In the genomic region with DNA sequence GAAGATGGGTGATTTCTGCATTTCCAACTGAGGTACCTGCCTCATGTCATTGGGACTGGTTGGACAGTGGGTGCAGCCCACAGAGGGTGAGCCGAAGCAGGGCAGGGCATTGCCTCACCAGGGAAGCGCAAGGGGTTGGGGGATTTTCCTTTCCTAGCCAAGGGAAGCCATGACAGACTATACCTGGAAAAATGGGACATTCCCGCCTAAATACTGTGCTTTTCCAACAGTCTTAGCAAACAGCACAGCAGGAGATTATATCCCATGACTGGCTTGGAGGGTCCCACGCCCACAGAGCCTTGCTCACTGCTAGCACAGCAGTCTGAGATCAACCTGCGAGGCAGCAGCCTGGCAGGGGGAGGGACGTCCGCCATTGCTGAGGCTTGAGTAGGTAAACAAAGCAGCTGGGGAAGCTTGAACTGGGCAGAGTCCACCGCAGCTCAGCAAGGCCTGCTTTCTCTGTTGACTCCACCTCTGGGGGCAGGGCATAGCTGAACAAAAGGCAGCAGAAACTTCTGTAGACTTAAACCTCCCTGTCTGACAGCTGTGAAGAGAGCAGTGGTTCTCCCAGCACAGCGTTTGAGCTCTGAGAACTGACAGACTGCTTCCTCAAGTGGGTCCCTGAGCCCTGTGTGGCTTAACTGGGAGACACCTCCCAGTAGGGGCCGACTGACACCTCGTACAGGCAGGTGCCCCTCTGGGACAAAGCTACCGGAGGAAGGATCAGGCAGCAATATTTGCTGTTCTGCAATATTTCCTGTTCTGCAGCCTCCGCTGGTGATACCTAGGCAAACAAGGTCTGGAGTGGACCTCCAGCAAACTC, we compare ENCODE assay signal across 7 cellular contexts. TPM values are rescaled to one million over a fixed set of nuclear protein-coding genes. Genes with fewer than 3 reads are reported as not detected.
"Had no signal": no experiment of that assay in that cellular context is flagged by ENCODE, and none has a peak within 500 bp of the region (broad histone marks: within the 10 kb centered on the region; RNA-seq: fewer than 3 reads in every experiment).

No MANE protein-coding gene starts in this region.

RNA-seq across cellular contexts. Expression of gene TMEM176A, which starts 7.3 kb away (rescaled TPM):
- total RNA-seq: activated B cell treated with CpG ODN at 0.5 μM for 24 hours; activated CD8-positive, alpha-beta T cell treated with anti-CD3 and anti-CD28 coated beads for 36 hours; astrocyte; endothelial cell of umbilical vein had no signal
- polyA plus RNA-seq: endothelial cell of umbilical vein had no signal

RNA-seq across cellular contexts. Expression of gene TMEM176B, which starts 7.7 kb away (rescaled TPM):
- total RNA-seq: activated CD8-positive, alpha-beta T cell treated with anti-CD3 and anti-CD28 coated beads for 36 hours; activated T-helper 17 cell treated with anti-CD3 and anti-CD28 coated beads, Interleukin-2, amount 50 U/mL, for 72 hours; endothelial cell of umbilical vein had no signal

RNA-seq across cellular contexts. Expression of gene AOC1, which starts 44.5 kb away (rescaled TPM):
- total RNA-seq: activated B cell treated with CpG ODN at 0.5 μM for 24 hours; activated CD8-positive, alpha-beta T cell treated with anti-CD3 and anti-CD28 coated beads for 36 hours; activated T-helper 17 cell treated with anti-CD3 and anti-CD28 coated beads, Interleukin-2, amount 50 U/mL, for 72 hours; astrocyte; endothelial cell of umbilical vein; smooth muscle cell had no signal
- polyA plus RNA-seq: endothelial cell of umbilical vein, immature natural killer cell, smooth muscle cell had no signal
